In the genomic region with DNA sequence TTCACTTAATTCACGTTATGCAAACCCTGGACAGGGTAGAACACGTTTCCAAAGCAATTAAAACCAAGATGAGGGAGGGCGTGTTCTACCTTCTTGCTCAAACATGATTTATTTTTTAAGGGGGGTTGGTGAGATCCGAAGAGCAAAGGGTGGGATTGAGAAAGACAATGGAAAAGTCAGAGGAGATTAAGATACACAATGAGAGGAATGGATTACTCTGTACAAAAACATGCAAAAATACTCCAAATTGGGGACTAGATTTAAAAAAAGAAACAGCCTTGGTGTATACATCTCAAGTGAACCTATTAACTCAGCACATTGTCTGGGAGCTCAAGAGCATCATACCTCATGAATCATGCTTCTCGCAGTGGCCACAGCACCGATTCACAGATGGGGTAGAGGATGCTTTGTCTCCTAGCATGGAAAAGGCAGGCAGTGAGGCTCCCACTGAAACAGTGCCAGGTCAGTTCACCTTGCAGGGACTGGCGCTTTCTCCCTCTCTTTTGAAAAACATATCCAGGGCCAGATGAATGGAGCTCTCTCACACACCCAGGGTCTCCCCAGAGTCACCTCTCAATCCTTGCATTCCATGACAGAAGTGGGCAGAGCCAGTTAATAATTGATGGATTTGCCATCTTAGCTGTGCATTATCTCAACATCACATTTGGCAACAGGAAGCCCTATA, we compare ENCODE assay signal across 1 cellular context.
TF ChIP-seq lines count a peak whose summit lies in the region.

No MANE protein-coding gene starts in this region.

TF ChIP-seq in SK-N-SH, 30 proteins besides CTCF, POLR2A, EP300 and RAD21 (continued from another document):
- TF ChIP-seq, protein P1, sequence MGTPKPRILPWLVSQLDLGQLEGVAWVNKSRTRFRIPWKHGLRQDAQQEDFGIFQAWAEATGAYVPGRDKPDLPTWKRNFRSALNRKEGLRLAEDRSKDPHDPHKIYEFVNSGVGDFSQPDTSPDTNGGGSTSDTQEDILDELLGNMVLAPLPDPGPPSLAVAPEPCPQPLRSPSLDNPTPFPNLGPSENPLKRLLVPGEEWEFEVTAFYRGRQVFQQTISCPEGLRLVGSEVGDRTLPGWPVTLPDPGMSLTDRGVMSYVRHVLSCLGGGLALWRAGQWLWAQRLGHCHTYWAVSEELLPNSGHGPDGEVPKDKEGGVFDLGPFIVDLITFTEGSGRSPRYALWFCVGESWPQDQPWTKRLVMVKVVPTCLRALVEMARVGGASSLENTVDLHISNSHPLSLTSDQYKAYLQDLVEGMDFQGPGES (IDR thresholded peaks at IDR 0.05; ENCODE audit: low read depth, low read length): no peak
- no peak for TF ChIP-seq TEAD4 (IDR thresholded peaks at IDR 0.05; ENCODE audit: borderline replicate concordance, insufficient read depth)
- no peak for TF ChIP-seq MXI1 (IDR thresholded peaks at IDR 0.05; ENCODE audit: low read depth, low read length)
- TF ChIP-seq TAF1 (IDR thresholded peaks at IDR 0.05; ENCODE audit: borderline replicate concordance, low read depth, low read length): no peak
- TF ChIP-seq, protein P2, sequence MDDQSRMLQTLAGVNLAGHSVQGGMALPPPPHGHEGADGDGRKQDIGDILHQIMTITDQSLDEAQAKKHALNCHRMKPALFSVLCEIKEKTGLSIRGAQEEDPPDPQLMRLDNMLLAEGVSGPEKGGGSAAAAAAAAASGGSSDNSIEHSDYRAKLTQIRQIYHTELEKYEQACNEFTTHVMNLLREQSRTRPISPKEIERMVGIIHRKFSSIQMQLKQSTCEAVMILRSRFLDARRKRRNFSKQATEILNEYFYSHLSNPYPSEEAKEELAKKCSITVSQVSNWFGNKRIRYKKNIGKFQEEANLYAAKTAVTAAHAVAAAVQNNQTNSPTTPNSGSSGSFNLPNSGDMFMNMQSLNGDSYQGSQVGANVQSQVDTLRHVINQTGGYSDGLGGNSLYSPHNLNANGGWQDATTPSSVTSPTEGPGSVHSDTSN (IDR thresholded peaks at IDR 0.05): peak; percentile 26; the same call in 1 of the 2 replicates
